In genomic region chr2:33451825-33452224, GRCh38 we compare ENCODE assay signal across 30 cellular contexts. TPM values are rescaled to one million over a fixed set of nuclear protein-coding genes. Genes with fewer than 3 reads are reported as not detected.
"Had no signal": no experiment of that assay in that cellular context is flagged by ENCODE, and none has a peak within 500 bp of the region (broad histone marks: within the 10 kb centered on the region; RNA-seq: fewer than 3 reads in every experiment).

No MANE protein-coding gene starts in this region.

- H3K36me3 ChIP-seq: neural progenitor cell, ovary, spleen, suprapubic skin, tibial artery, transverse colon, upper lobe of right lung, uterus had no signal

- H3K9me3 ChIP-seq: ovary, testis, transverse colon, upper lobe of right lung, uterus had no signal

- H3K27me3 Mint-ChIP-seq: stimulated activated memory B cell treated with anti-CD40 and anti-IgM and Interleukin-4, amounts not matched to agents 10 μg/mL and 1 μg/mL and 100 μg/mL, for 72 hours; stimulated activated naive CD8-positive, alpha-beta T cell treated with anti-CD3 and anti-CD28 coated beads, Interleukin-15, amount 100 ng/mL, for 72 hours; type B pancreatic cell had no signal

- H3K27ac ChIP-seq: neural progenitor cell, ovary, parathyroid adenoma, psoas muscle, skin epidermis, spleen, suprapubic skin, testis, tibial artery, transverse colon, upper lobe of right lung, uterus had no signal

- ATAC-seq: natural killer cell; psoas muscle; sciatic nerve; stimulated activated memory B cell treated with anti-CD40 and anti-IgM and Interleukin-4, amounts not matched to agents 10 μg/mL and 1 μg/mL and 100 μg/mL, for 72 hours; stimulated activated naive CD8-positive, alpha-beta T cell treated with anti-CD3 and anti-CD28 coated beads, Interleukin-15, amount 100 ng/mL, for 72 hours; stimulated activated naive CD8-positive, alpha-beta T cell treated with anti-CD3 and anti-CD28 coated beads, Interleukin-15, Interleukin-2, amounts not matched to agents 100 U/mL and 50 U/mL, for 24 hours; upper lobe of right lung had no signal

- H3K27ac Mint-ChIP-seq: natural killer cell; nephron; neural progenitor cell; progenitor cell of endocrine pancreas; stimulated activated memory B cell treated with anti-CD40 and anti-IgM and Interleukin-4, amounts not matched to agents 10 μg/mL and 1 μg/mL and 100 μg/mL, for 72 hours; stimulated activated naive CD8-positive, alpha-beta T cell treated with anti-CD3 and anti-CD28 coated beads, Interleukin-15, amount 100 ng/mL, for 72 hours; type B pancreatic cell had no signal

- H3K36me3 Mint-ChIP-seq: neural progenitor cell, type B pancreatic cell had no signal

- H3K4me3 Mint-ChIP-seq: natural killer cell; nephron; neural progenitor cell; stimulated activated memory B cell treated with anti-CD40 and anti-IgM and Interleukin-4, amounts not matched to agents 10 μg/mL and 1 μg/mL and 100 μg/mL, for 72 hours; stimulated activated naive CD8-positive, alpha-beta T cell treated with anti-CD3 and anti-CD28 coated beads, Interleukin-15, amount 100 ng/mL, for 72 hours; type B pancreatic cell had no signal

- H3K4me2 ChIP-seq: neural progenitor cell, smooth muscle cell had no signal

- H3K4me3 ChIP-seq: neural progenitor cell, ovary, psoas muscle, skin epidermis, smooth muscle cell, spleen, suprapubic skin, testis, tibial artery, transverse colon, upper lobe of right lung, uterus had no signal

- H3K4me1 Mint-ChIP-seq: natural killer cell; nephron; neural progenitor cell; stimulated activated memory B cell treated with anti-CD40 and anti-IgM and Interleukin-4, amounts not matched to agents 10 μg/mL and 1 μg/mL and 100 μg/mL, for 72 hours; stimulated activated naive CD8-positive, alpha-beta T cell treated with anti-CD3 and anti-CD28 coated beads, Interleukin-15, amount 100 ng/mL, for 72 hours had no signal

- DNase-seq: natural killer cell; occipital lobe; ovary; psoas muscle; right cardiac atrium; spleen; stimulated activated CD4-positive, alpha-beta T cell treated with anti-CD3 and anti-CD28 coated beads, Interleukin-12 subunit alpha, Interleukin-12 subunit beta, amount 100 ng/mL, for 4 hours; stimulated activated CD4-positive, alpha-beta T cell treated with anti-CD3 and anti-CD28 coated beads, Interleukin-1b, Interleukin-23, amount 100 ng/mL, for 48 hours; stimulated activated CD4-positive, alpha-beta T cell treated with anti-CD3 and anti-CD28 coated beads, Interleukin-4, amount 100 ng/mL, for 1 hour; stimulated activated CD4-positive, alpha-beta T cell treated with anti-CD3 and anti-CD28 coated beads, Interleukin-4, amount 100 ng/mL, for 4 hours; stimulated activated CD8-positive, alpha-beta memory T cell treated with anti-CD3 and anti-CD28 coated beads, Interleukin-4, amount 100 ng/mL, for 48 hours; stimulated activated naive CD4-positive, alpha-beta T cell; stimulated activated naive CD8-positive, alpha-beta T cell treated with anti-CD3 and anti-CD28 coated beads, Interleukin-15, amount 100 ng/mL, for 72 hours; stimulated activated naive CD8-positive, alpha-beta T cell treated with anti-CD3 and anti-CD28 coated beads, Interleukin-15, Interleukin-2, amounts not matched to agents 100 U/mL and 50 U/mL, for 24 hours; substantia nigra; testis; tibial artery; transverse colon; upper lobe of right lung; uterus had no signal

- H3K4me1 ChIP-seq: neural progenitor cell, parathyroid adenoma, psoas muscle, suprapubic skin, testis, tibial artery, transverse colon, upper lobe of right lung, uterus had no signal

RNA-seq across cellular contexts. Expression of gene RASGRP3, which starts 24.6 kb away (rescaled TPM):
- total RNA-seq: progenitor cell of endocrine pancreas had no signal
